ENCODE assay signal across 10 cellular contexts in the genomic region with DNA sequence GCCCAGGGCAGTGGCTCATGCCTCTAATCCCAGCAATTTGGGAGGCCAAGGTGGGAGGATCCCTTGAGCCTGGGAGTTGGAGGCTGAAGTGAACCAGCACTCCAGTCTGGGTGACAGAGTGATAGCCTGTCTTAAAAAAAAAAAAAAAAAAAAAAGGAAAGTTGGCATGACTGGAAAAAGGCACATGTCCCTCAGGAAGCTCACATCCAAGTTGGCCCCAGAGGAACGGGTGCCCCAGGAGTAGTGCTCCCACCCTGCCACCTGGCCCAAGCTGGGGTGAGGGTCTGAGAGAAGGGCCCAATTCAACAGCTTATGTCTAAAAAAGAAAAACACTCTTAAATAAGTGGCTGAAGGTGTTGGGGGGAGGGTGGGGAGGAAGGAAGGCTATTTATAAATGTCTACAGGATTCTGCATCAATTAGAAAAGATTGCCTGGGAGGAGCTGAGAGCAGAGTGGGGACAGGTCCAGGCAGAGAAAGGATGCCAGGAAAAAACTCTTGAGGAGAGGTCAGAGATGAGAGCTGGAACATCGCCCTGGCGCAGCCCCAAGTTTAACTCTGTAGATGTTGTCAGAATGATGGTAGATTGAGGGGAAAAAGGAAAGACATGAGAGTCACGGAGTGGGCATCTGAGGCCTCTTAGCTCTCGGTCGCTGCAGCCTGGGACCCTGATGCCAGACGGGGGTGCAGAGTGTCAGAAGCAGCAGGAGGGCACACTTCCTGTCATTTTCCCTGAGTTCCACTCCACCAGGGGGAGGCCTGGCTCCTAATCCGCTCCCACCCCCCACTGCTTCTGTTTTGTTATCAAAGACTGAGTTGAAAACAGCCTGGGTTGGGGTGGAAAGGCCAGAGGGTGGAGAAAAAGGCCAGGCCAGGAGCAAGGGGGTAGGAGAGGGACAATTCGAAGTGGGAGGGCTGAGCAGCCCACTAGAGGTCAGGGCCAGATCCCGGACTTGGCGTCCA. TPM values are rescaled to one million over a fixed set of nuclear protein-coding genes. Genes with fewer than 3 reads are reported as not detected.
DNase-seq lines count a peak whose midpoint lies in the region; ATAC-seq and TF ChIP-seq lines count a peak whose summit lies in the region.
"Had no signal": no experiment of that assay in that cellular context is flagged by ENCODE, and none has a peak within 500 bp of the region (broad histone marks: within the 10 kb centered on the region; RNA-seq: fewer than 3 reads in every experiment).

No MANE protein-coding gene starts in this region.

- H3K27me3 ChIP-seq in ascending aorta (no peaks in the 10 kb centered on the region), right atrium auricular region (no peaks in the 10 kb centered on the region)

- H3K4me1 ChIP-seq in HEK293 (ENCODE audit: control insufficient read depth, insufficient read depth, low read length) = 0 out of 2 replicates have a peak, but pooled peaks cover 2% of the 10 kb centered on the region
- peaks cover 27 to 43% of the 10 kb centered on the region in 2 donors for H3K4me1 ChIP-seq in ascending aorta
- H3K4me1 ChIP-seq in right atrium auricular region = peaks cover 0 to 64% of the 10 kb centered on the region in 2 donors

- CTCF ChIA-PET in HEK293 (lab: Yijun Ruan, JAX) = interaction anchor here (0.6 to 11.5 kb wide), 4 partner anchors 10 to 29 kb away, joined by 3 to 264 read pairs (median 3); partner anchors contain the start of genes IGFBP6 and SOAT2

- no peaks in the 10 kb centered on the region for H3K9me3 ChIP-seq in HEK293 (ENCODE audit: control insufficient read depth, insufficient read depth, low read depth, low read length)
- no peaks in the 10 kb centered on the region for H3K9me3 ChIP-seq in ascending aorta
- H3K9me3 ChIP-seq in right atrium auricular region = no peaks in the 10 kb centered on the region

- H3K36me3 ChIP-seq in HEK293 (ENCODE audit: control insufficient read depth in 2 of 2, insufficient read depth in 1 of 2, low read length in 2 of 2) (peaks cover 0 to 58% of the 10 kb centered on the region in 2 experiments; a peak in 2 of 3 replicates), ascending aorta (peaks cover 28 to 39% of the 10 kb centered on the region in 2 donors), right atrium auricular region (peaks cover 41% of the 10 kb centered on the region)

- intact Hi-C loops in ascending aorta (cut with DNase I) = no loop called here
- intact Hi-C loops in sciatic nerve (cut with DNase I) = no loop called here

- DNase-seq in ascending aorta (ENCODE audit: low spot score in 2 of 2) (peak in 1 of 2 donors; percentile 87), right atrium auricular region (ENCODE audit: low spot score) (peak; percentile 92), sciatic nerve (ENCODE audit: low spot score) (peak; percentile 91), SW480 (ENCODE audit: low spot score) (no peak), occipital lobe (lab: John Stamatoyannopoulos, UW) (no peak)
- DNase-seq: activated gamma-delta T cell treated with Interleukin-2 at 50 U/mL for 16 hours had no signal

- ATAC-seq in sciatic nerve (peak; percentile 70), GM21529 (IDR thresholded peaks at IDR 0.05; ENCODE audit: unreplicated experiment) (no peak), HG02981 (IDR thresholded peaks at IDR 0.05; ENCODE audit: unreplicated experiment) (no peak)

- no peak for TF ChIP-seq CTCF in HEK293 (tag by site-specific recombination; IDR thresholded peaks at IDR 0.05)
- no peak for TF ChIP-seq CTCF in ascending aorta (IDR thresholded peaks at IDR 0.05)
- peak in 1 of 2 donors; percentile 37 for TF ChIP-seq CTCF in right atrium auricular region (IDR thresholded peaks at IDR 0.05)

- POLR2A ChIA-PET in HEK293 (lab: Yijun Ruan, JAX) = interaction anchor here (0.6 to 1.0 kb wide), 2 partner anchors 9 to 115 kb away, joined by 3 read pairs; no protein-coding TSS in a partner anchor

- H3K27ac ChIP-seq in HEK293 (ENCODE audit: extremely low read depth, low read depth, low read length) (no peak overlapping the region), ascending aorta (peak overlapping the region; percentile 83 to 95), right atrium auricular region (peak overlapping the region; percentile 66 to 70)

- H3K4me3 ChIP-seq in HEK293 (ENCODE audit: low read depth, low read length) = no peak overlapping the region
- peak overlapping the region in 1 of 2 donors; percentile 23 for H3K4me3 ChIP-seq in ascending aorta
- H3K4me3 ChIP-seq in right atrium auricular region = no peak overlapping the region
- H3K4me3 ChIP-seq: GM12878 had no signal

TF ChIP-seq in HEK293, 187 proteins besides CTCF, POLR2A, EP300 and RAD21 (continues in another document):
- TF ChIP-seq ZIC2 (tag by site-specific recombination; IDR thresholded peaks at IDR 0.05) (peak; percentile 83), PRDM2 (tag by site-specific recombination; IDR thresholded peaks at IDR 0.05; ENCODE audit: borderline replicate concordance) (no peak), MEIS1 (CRISPR knock-in tag; IDR thresholded peaks at IDR 0.05; ENCODE audit: borderline replicate concordance) (no peak), ZNF302 (tag by site-specific recombination; IDR thresholded peaks at IDR 0.05; ENCODE audit: low read depth) (no peak), ZNF280C (tag by site-specific recombination; IDR thresholded peaks at IDR 0.05) (no peak), ZNF121 (tag by site-specific recombination; IDR thresholded peaks at IDR 0.05) (no peak), ZNF146 (tag by site-specific recombination; IDR thresholded peaks at IDR 0.05) (no peak), TRIM28 (IDR thresholded peaks at IDR 0.05; ENCODE audit: borderline replicate concordance, low read length) (no peak)

RNA-seq across cellular contexts. Expression of gene SPRYD3, which starts 7.3 kb away (rescaled TPM):
- total RNA-seq in ascending aorta = 48.6 TPM
- 10 to 100 TPM; 33.5 to 64.5 TPM for total RNA-seq in right atrium auricular region
- total RNA-seq in sciatic nerve = 61.0 TPM
- total RNA-seq in occipital lobe = 29.6 TPM

RNA-seq across cellular contexts. Expression of gene TNS2, which starts 22.0 kb away (rescaled TPM):
- total RNA-seq in ascending aorta (608 TPM), right atrium auricular region (100 to 1,000 TPM in 1 of 2 donors, 10 to 100 TPM in 1; 76.2 to 153 TPM), sciatic nerve (265 TPM), occipital lobe (11.1 TPM)

RNA-seq across cellular contexts. Expression of gene IGFBP6, which starts 25.6 kb away (rescaled TPM):
- total RNA-seq in ascending aorta (1,664 TPM), right atrium auricular region (100 to 1,000 TPM in 1 of 2 donors, 10 to 100 TPM in 1; 99.0 to 358 TPM), sciatic nerve (1,832 TPM), occipital lobe (6.2 TPM)

RNA-seq across cellular contexts. Expression of gene SOAT2, which starts 31.4 kb away (rescaled TPM):
- total RNA-seq in ascending aorta (not detected), right atrium auricular region (not detected), sciatic nerve (1.2 TPM), occipital lobe (not detected)

Comparison
In these comparisons a context has a peak if more than half of its experiments do, and no peak if none do; other contexts are left out.
1. DNase-seq: peak in right atrium auricular region (single experiment) and sciatic nerve (single experiment); none in SW480 (single experiment) and occipital lobe (single experiment).
2. RNA of gene IGFBP6, which starts 25.6 kb away (total RNA-seq): 1,832 TPM in sciatic nerve (single experiment), 1,664 TPM in ascending aorta (single experiment) and 99.0 to 358 TPM in right atrium auricular region; 6.2 TPM in occipital lobe (single experiment); every median in the first group is over 10 times any median in the second.